Comparison of ENCODE assay signal across 33 cellular contexts in genomic region chr12:107788690-107789458, GRCh38. TPM values are rescaled to one million over a fixed set of nuclear protein-coding genes. Genes with fewer than 3 reads are reported as not detected.
"Had no signal": no experiment of that assay in that cellular context is flagged by ENCODE, and none has a peak within 500 bp of the region (broad histone marks: within the 10 kb centered on the region; RNA-seq: fewer than 3 reads in every experiment).

No MANE protein-coding gene starts in this region.

- H3K27ac Mint-ChIP-seq: activated B cell treated with CpG ODN at 0.5 μM for 24 hours; activated CD4-positive, alpha-beta T cell treated with anti-CD3 and anti-CD28 coated beads for 36 hours; activated naive CD8-positive, alpha-beta T cell; activated T-helper 2 cell treated with anti-CD3 and anti-CD28 coated beads, Interferon-gamma antibody, Interleukin-2, Interleukin-4, amounts not matched to agents 10 μg/mL and 5 μg/mL and 100 μg/mL, durations not matched to agents 14 hours and 24 hours and 36 hours; natural killer cell; stimulated activated memory B cell treated with anti-CD40 and anti-IgM and Interleukin-4, amounts not matched to agents 10 μg/mL and 1 μg/mL and 100 μg/mL, for 72 hours had no signal

- H3K4me1 Mint-ChIP-seq: activated CD4-positive, alpha-beta T cell treated with anti-CD3 and anti-CD28 coated beads for 36 hours; natural killer cell had no signal

- H3K36me3 Mint-ChIP-seq: activated naive CD8-positive, alpha-beta T cell; natural killer cell had no signal

- H3K27ac ChIP-seq: adrenal gland, ascending aorta, brain microvascular endothelial cell, hepatocyte, left ventricle myocardium inferior, stomach, upper lobe of left lung had no signal

- FAIRE-seq: small intestine had no signal

- H3K4me3 ChIP-seq: adrenal gland, ascending aorta, hepatocyte, left ventricle myocardium inferior, stomach, upper lobe of left lung had no signal

- H3K4me1 ChIP-seq: adrenal gland, ascending aorta, left ventricle myocardium inferior, upper lobe of left lung had no signal

- H3K27me3 ChIP-seq: ascending aorta, brain microvascular endothelial cell, hepatocyte, upper lobe of left lung had no signal

- H3K4me2 ChIP-seq: hepatocyte had no signal

- H3K79me2 ChIP-seq: hepatocyte had no signal

- H2AFZ ChIP-seq: hepatocyte had no signal

- H3K9me3 ChIP-seq: adrenal gland, ascending aorta, left ventricle myocardium inferior, stomach, upper lobe of left lung had no signal

- H3K4me3 Mint-ChIP-seq: activated B cell treated with CpG ODN at 0.5 μM for 24 hours; activated CD4-positive, alpha-beta T cell treated with anti-CD3 and anti-CD28 coated beads for 36 hours; activated naive CD8-positive, alpha-beta T cell; activated T-cell treated with anti-CD3 and anti-CD28 coated beads, Interleukin-2, amount 50 U/mL, for 4 hours; natural killer cell; stimulated activated memory B cell treated with anti-CD40 and anti-IgM and Interleukin-4, amounts not matched to agents 10 μg/mL and 1 μg/mL and 100 μg/mL, for 72 hours had no signal

- ATAC-seq: activated CD4-positive, alpha-beta T cell treated with anti-CD3 and anti-CD28 coated beads for 36 hours; activated T-cell treated with anti-CD3 and anti-CD28 coated beads, Interleukin-2, amount 50 U/mL, for 4 hours; esophagus mucosa; natural killer cell; sciatic nerve; stimulated activated memory B cell treated with anti-CD40 and anti-IgM and Interleukin-4, amounts not matched to agents 10 μg/mL and 1 μg/mL and 100 μg/mL, for 72 hours had no signal

- H3K36me3 ChIP-seq: adrenal gland, ascending aorta, brain microvascular endothelial cell, left ventricle myocardium inferior, stomach, upper lobe of left lung had no signal

- DNase-seq: activated B cell treated with CpG ODN at 0.5 μM for 24 hours; activated CD4-positive, alpha-beta T cell treated with anti-CD3 and anti-CD28 coated beads for 36 hours; activated CD4-positive, alpha-beta T cell treated with anti-CD3 and anti-CD28 coated beads, Interleukin-2, amount 50 U/mL, for 4 hours; activated CD8-positive, alpha-beta memory T cell treated with anti-CD3 and anti-CD28 coated beads for 24 hours; activated CD8-positive, alpha-beta memory T cell treated with anti-CD3 and anti-CD28 coated beads, Interleukin-2, amount 50 U/mL, for 4 hours; activated naive CD4-positive, alpha-beta T cell; activated T-cell treated with anti-CD3 and anti-CD28 coated beads, Interleukin-2, amount 50 U/mL, for 4 hours; adrenal gland; brain microvascular endothelial cell; caudate nucleus; effector memory CD4-positive, alpha-beta T cell; foreskin melanocyte; glutamatergic neuron; kidney glomerular epithelial cell; left ventricle myocardium inferior; midbrain; natural killer cell; nucleus accumbens; small intestine; stimulated activated CD4-positive, alpha-beta T cell treated with anti-CD3 and anti-CD28 coated beads, Interleukin-15, amount 100 ng/mL, for 24 hours; stomach; T-helper 9 cell; upper lobe of left lung had no signal

- H3K9me3 Mint-ChIP-seq: activated T-cell treated with anti-CD3 and anti-CD28 coated beads, Interleukin-2, amount 50 U/mL, for 4 hours had no signal

RNA-seq across cellular contexts. Expression of gene ASCL4, which starts 14.4 kb away (rescaled TPM):
- total RNA-seq: activated B cell treated with CpG ODN at 0.5 μM for 24 hours; activated CD4-positive, alpha-beta T cell treated with anti-CD3 and anti-CD28 coated beads for 36 hours; activated T-cell treated with anti-CD3 and anti-CD28 coated beads, Interleukin-2, amount 50 U/mL, for 4 hours; activated T-helper 2 cell treated with anti-CD3 and anti-CD28 coated beads, Interferon-gamma antibody, Interleukin-2, Interleukin-4, amounts not matched to agents 10 μg/mL and 5 μg/mL and 100 μg/mL, durations not matched to agents 14 hours and 24 hours and 36 hours; adrenal gland; ascending aorta; dermis microvascular lymphatic vessel endothelial cell; esophagus mucosa; left ventricle myocardium inferior; natural killer cell; sciatic nerve; stomach; T-helper 1 cell treated with Interleukin-12 subunit alpha and Interleukin-12 subunit beta and Interleukin-4 antibody, amounts not matched to agents 30 ng/mL and 1 ng/mL, for 36 hours; temporal lobe; upper lobe of left lung had no signal
- polyA plus RNA-seq: hepatocyte, small intestine had no signal
